1 cellular context compared by ENCODE assay signal in genomic region chr6:31581511-31582229, GRCh38.
TF ChIP-seq lines count a peak whose summit lies in the region.

No MANE protein-coding gene starts in this region.

TF ChIP-seq in IMR-90, 13 proteins besides CTCF, POLR2A, EP300 and RAD21:
- no peak for TF ChIP-seq RCOR1 (IDR thresholded peaks at IDR 0.05; ENCODE audit: insufficient replicate concordance, low read length)
- TF ChIP-seq NFE2L2 (IDR thresholded peaks at IDR 0.05; ENCODE audit: low read depth, low read length): no peak
- TF ChIP-seq MAZ (IDR thresholded peaks at IDR 0.05; ENCODE audit: borderline replicate concordance, low read depth, low read length): no peak
- no peak for TF ChIP-seq BHLHE40 (IDR thresholded peaks at IDR 0.05; ENCODE audit: low read depth, low read length)
- TF ChIP-seq ELK1 (IDR thresholded peaks at IDR 0.05; ENCODE audit: borderline replicate concordance, low read depth, low read length): no peak
- TF ChIP-seq MXI1 (IDR thresholded peaks at IDR 0.05; ENCODE audit: borderline replicate concordance, low read depth, low read length): no peak
